In the genomic region with DNA sequence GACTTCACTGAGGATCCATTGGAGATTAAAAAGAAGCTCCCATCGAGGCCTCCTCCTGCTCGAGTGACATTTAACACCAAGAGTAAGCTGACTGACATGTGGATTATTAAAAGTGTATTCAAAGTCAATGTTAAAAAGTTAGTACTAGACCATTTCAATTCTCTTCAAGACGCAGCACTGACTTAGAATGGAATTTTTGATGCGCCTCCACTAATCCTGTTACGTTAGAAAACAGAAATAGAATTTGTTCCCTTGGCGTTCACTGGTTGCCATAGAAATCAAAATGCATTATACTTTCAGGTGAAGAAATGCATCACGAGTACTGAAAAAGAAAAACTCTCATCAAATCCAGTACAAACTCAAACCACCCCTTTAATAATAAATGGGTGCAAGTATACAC, we compare ENCODE assay signal across 1 cellular context.
TF ChIP-seq lines count a peak whose summit lies in the region.

No MANE protein-coding gene starts in this region.

TF ChIP-seq in neural cell, 6 proteins besides CTCF, POLR2A, EP300 and RAD21:
- no peak for TF ChIP-seq MXI1 (conservative IDR thresholded peaks at IDR 0.05; ENCODE audit: poor library complexity, severe bottlenecking)
